ENCODE assay signal across 10 cellular contexts in genomic region chr17:78142113-78142861, GRCh38. TPM values are rescaled to one million over a fixed set of nuclear protein-coding genes. Genes with fewer than 3 reads are reported as not detected.
A peak's percentile ranks its signal among the peaks of the same experiment; 100 is the strongest.
DNase-seq lines count a peak whose midpoint lies in the region; ATAC-seq and TF ChIP-seq lines count a peak whose summit lies in the region.
"Had no signal": no experiment of that assay in that cellular context is flagged by ENCODE, and none has a peak within 500 bp of the region (broad histone marks: within the 10 kb centered on the region; RNA-seq: fewer than 3 reads in every experiment).

No MANE protein-coding gene starts in this region.

- POLR2A ChIA-PET in activated CD4-positive, alpha-beta T cell treated with anti-CD3 and anti-CD28 coated beads, Interleukin-2, amount 10 ng/mL, durations not matched to agents 7 days and 5 days (lab: Charles Lee), result interaction anchor here (0.8 kb wide), 1 partner anchor 29 kb away, joined by 3 read pairs; no protein-coding TSS in a partner anchor

- H3K4me3 Mint-ChIP-seq in activated CD4-positive, alpha-beta T cell treated with anti-CD3 and anti-CD28 coated beads, Interleukin-2, amount 10 ng/mL, durations not matched to agents 7 days and 5 days, result no peak overlapping the region
- H3K4me3 Mint-ChIP-seq: natural killer cell treated with Interleukin-12 subunit alpha and Interleukin-12 subunit beta and Interleukin-15 and Interleukin-18, amount 100 ng/mL, for 72 hours had no signal

- CTCF ChIA-PET in activated CD4-positive, alpha-beta T cell treated with anti-CD3 and anti-CD28 coated beads, Interleukin-2, amount 10 ng/mL, durations not matched to agents 7 days and 5 days (lab: Charles Lee), result interaction anchor here (0.6 to 15.8 kb wide), 7 partner anchors 8 to 1544 kb away, joined by 3 to 89 read pairs (median 4); no protein-coding TSS in a partner anchor

- peaks cover 38% of the 10 kb centered on the region for H3K4me1 Mint-ChIP-seq in activated CD4-positive, alpha-beta T cell treated with anti-CD3 and anti-CD28 coated beads, Interleukin-2, amount 10 ng/mL, durations not matched to agents 7 days and 5 days

- H3K27ac Mint-ChIP-seq in activated CD4-positive, alpha-beta T cell treated with anti-CD3 and anti-CD28 coated beads, Interleukin-2, amount 10 ng/mL, durations not matched to agents 7 days and 5 days, result peak overlapping the region; percentile 25

- H3K36me3 Mint-ChIP-seq in activated CD4-positive, alpha-beta T cell treated with anti-CD3 and anti-CD28 coated beads, Interleukin-2, amount 10 ng/mL, durations not matched to agents 7 days and 5 days (ENCODE audit: low read depth), result peaks cover 35% of the 10 kb centered on the region
- H3K36me3 Mint-ChIP-seq: natural killer cell treated with Interleukin-12 subunit alpha and Interleukin-12 subunit beta and Interleukin-15 and Interleukin-18, amount 100 ng/mL, for 72 hours had no signal

- H3K27me3 ChIP-seq in stomach, result no peaks in the 10 kb centered on the region
- no peaks in the 10 kb centered on the region for H3K27me3 ChIP-seq in aorta (ENCODE audit: control insufficient read depth in 1 of 2, insufficient read depth in 2 of 2, low read length in 1 of 2)

- no peaks in the 10 kb centered on the region for H3K9me3 Mint-ChIP-seq in activated CD4-positive, alpha-beta T cell treated with anti-CD3 and anti-CD28 coated beads, Interleukin-2, amount 10 ng/mL, durations not matched to agents 7 days and 5 days
- H3K9me3 Mint-ChIP-seq: natural killer cell treated with Interleukin-12 subunit alpha and Interleukin-12 subunit beta and Interleukin-15 and Interleukin-18, amount 100 ng/mL, for 72 hours had no signal

- intact Hi-C loops in stomach (cut with DNase I; ENCODE audit: low total_unique reads) (no loop called here), aorta (cut with DNase I) (no loop called here)

- peaks cover 39 to 92% (median 62%) of the 10 kb centered on the region in 4 donors for H3K4me1 ChIP-seq in stomach
- no peaks in the 10 kb centered on the region for H3K4me1 ChIP-seq in aorta (ENCODE audit: control insufficient read depth in 1 of 2, insufficient read depth in 2 of 2, low read length in 2 of 2)

- H3K27ac ChIP-seq in stomach (peak overlapping the region in 1 of 5 donors; percentile 61), aorta (ENCODE audit: low read depth in 1 of 2, low read length in 2 of 2) (no peak overlapping the region)

- ATAC-seq in aorta (ENCODE audit: low FRiP score), result no peak
- ATAC-seq: natural killer cell treated with Interleukin-12 subunit alpha and Interleukin-12 subunit beta and Interleukin-15 and Interleukin-18, amount 100 ng/mL, for 72 hours had no signal

- H3K4me3 ChIP-seq in fibroblast of pulmonary artery (replicated peaks; ENCODE audit: low read depth, low read length) (no peak overlapping the region), stomach (no peak overlapping the region), aorta (ENCODE audit: low read length in 2 of 2) (no peak overlapping the region)

- DNase-seq in activated CD4-positive, alpha-beta T cell treated with anti-CD3 and anti-CD28 coated beads, Interleukin-2, amount 10 ng/mL, durations not matched to agents 7 days and 5 days, result no peak
- no peak for DNase-seq in activated CD4-positive, alpha-beta T cell treated with anti-CD3 and anti-CD28 coated beads, Interleukin-2, amount 50 U/mL, for 1 hour
- peak; percentile 75 for DNase-seq in RPMI8226
- DNase-seq in fibroblast of pulmonary artery (ENCODE audit: low read depth), result peak; percentile 17
- DNase-seq in stomach, result peak; percentile 79
- DNase-seq in GM19238 (ENCODE audit: insufficient read length, low spot score), result no peak
- DNase-seq in aorta, result no peak
- no peak for DNase-seq in NCI-H2081 (lab: John Stamatoyannopoulos, UW)
- DNase-seq: NCI-H1436 had no signal

- TF ChIP-seq CTCF in fibroblast of pulmonary artery (IDR thresholded peaks at IDR 0.05; ENCODE audit: low read length, missing control alignments) (no peak), stomach (IDR thresholded peaks at IDR 0.05) (no peak)

- H3K9me3 ChIP-seq in stomach (no peaks in the 10 kb centered on the region), aorta (ENCODE audit: control insufficient read depth, low read length) (no peaks in the 10 kb centered on the region)

- TF ChIP-seq POLR2A in stomach (IDR thresholded peaks at IDR 0.05), result no peak

- whole genome bisulfite sequencing in stomach, 5 donors, result 61 to 84% (median 69%) methylated on average over 14 to 16 of the region's 16 CpGs
- WGBS in aorta, 2 donors, result 88 to 91% methylated on average over 16 of the region's 16 CpGs

- no peak for TF ChIP-seq EP300 in stomach (IDR thresholded peaks at IDR 0.05)

- H3K36me3 ChIP-seq in stomach, result no peaks in the 10 kb centered on the region
- no peaks in the 10 kb centered on the region for H3K36me3 ChIP-seq in aorta (ENCODE audit: control insufficient read depth in 1 of 2, insufficient read depth in 2 of 2, low read length in 1 of 2)

- H3K27me3 Mint-ChIP-seq in activated CD4-positive, alpha-beta T cell treated with anti-CD3 and anti-CD28 coated beads, Interleukin-2, amount 10 ng/mL, durations not matched to agents 7 days and 5 days, result no peaks in the 10 kb centered on the region
- H3K27me3 Mint-ChIP-seq: natural killer cell treated with Interleukin-12 subunit alpha and Interleukin-12 subunit beta and Interleukin-15 and Interleukin-18, amount 100 ng/mL, for 72 hours had no signal

RNA-seq across cellular contexts. Expression of gene C17orf99, which starts 3.9 kb away (rescaled TPM):
- total RNA-seq in activated CD4-positive, alpha-beta T cell treated with anti-CD3 and anti-CD28 coated beads, Interleukin-2, amount 10 ng/mL, durations not matched to agents 7 days and 5 days, result not detected
- total RNA-seq in stomach (not detected), aorta (not detected)
- polyA plus RNA-seq in stomach (under 1 TPM in 1 of 3 donors, not detected in 2; 0.08 TPM), aorta (under 1 TPM in 1 of 2 donors, not detected in 1; 0.13 TPM)
- total RNA-seq: natural killer cell treated with Interleukin-12 subunit alpha and Interleukin-12 subunit beta and Interleukin-15 and Interleukin-18, amount 100 ng/mL, for 72 hours had no signal

RNA-seq across cellular contexts. Expression of gene TMC8, which starts 11.7 kb away (rescaled TPM):
- total RNA-seq in activated CD4-positive, alpha-beta T cell treated with anti-CD3 and anti-CD28 coated beads, Interleukin-2, amount 10 ng/mL, durations not matched to agents 7 days and 5 days, result 100 to 1,000 TPM; 331 to 364 TPM
- total RNA-seq in stomach (10 to 100 TPM in 2 of 5 donors, 1 to 10 TPM in 3; 4.1 to 19.8 (median 7.8) TPM), aorta (10 to 100 TPM in 1 of 2 donors, 1 to 10 TPM in 1; 6.6 to 14.4 TPM)
- polyA plus RNA-seq in stomach (1 to 10 TPM; 1.6 to 3.3 (median 2.4) TPM), aorta (1 to 10 TPM; 1.0 to 8.0 TPM)

RNA-seq across cellular contexts. Expression of gene TMC6, which starts 13.7 kb away (rescaled TPM):
- 100 to 1,000 TPM; 414 to 438 TPM for total RNA-seq in activated CD4-positive, alpha-beta T cell treated with anti-CD3 and anti-CD28 coated beads, Interleukin-2, amount 10 ng/mL, durations not matched to agents 7 days and 5 days
- total RNA-seq in stomach (100 to 1,000 TPM in 1 of 5 donors, 10 to 100 TPM in 4; 29.9 to 223 (median 46.1) TPM), aorta (10 to 100 TPM; 33.7 to 63.2 TPM)
- polyA plus RNA-seq in stomach (10 to 100 TPM in 2 of 3 donors, 1 to 10 TPM in 1; 9.2 to 43.5 (median 17.9) TPM), aorta (1 to 10 TPM; 5.5 to 9.1 TPM)

RNA-seq across cellular contexts. Expression of gene SYNGR2, which starts 26.1 kb away (rescaled TPM):
- 10 to 100 TPM; 49.7 to 57.6 TPM for total RNA-seq in activated CD4-positive, alpha-beta T cell treated with anti-CD3 and anti-CD28 coated beads, Interleukin-2, amount 10 ng/mL, durations not matched to agents 7 days and 5 days
- total RNA-seq in stomach, result 100 to 1,000 TPM in 1 of 5 donors, 10 to 100 TPM in 4; 28.6 to 219 (median 44.9) TPM
- polyA plus RNA-seq in stomach, result 100 to 1,000 TPM in 1 of 3 donors, 10 to 100 TPM in 2; 36.0 to 151 (median 71.7) TPM
- 10 to 100 TPM; 67.7 to 69.9 TPM for total RNA-seq in aorta
- 10 to 100 TPM; 49.0 to 91.9 TPM for polyA plus RNA-seq in aorta

RNA-seq across cellular contexts. Expression of gene TK1, which starts 44.6 kb away (rescaled TPM):
- 100 to 1,000 TPM; 121 to 136 TPM for total RNA-seq in activated CD4-positive, alpha-beta T cell treated with anti-CD3 and anti-CD28 coated beads, Interleukin-2, amount 10 ng/mL, durations not matched to agents 7 days and 5 days
- 10 to 100 TPM in 4 of 5 donors, 1 to 10 TPM in 1; 4.5 to 35.6 (median 17.8) TPM for total RNA-seq in stomach
- 10 to 100 TPM in 2 of 3 donors, 1 to 10 TPM in 1; 8.7 to 38.1 (median 17.7) TPM for polyA plus RNA-seq in stomach
- 1 to 10 TPM; 2.4 to 3.8 TPM for total RNA-seq in aorta
- 1 to 10 TPM; 1.1 to 2.7 TPM for polyA plus RNA-seq in aorta

Comparison
In these comparisons a context has a peak if more than half of its experiments do, and no peak if none do; other contexts are left out.
1. DNase-seq: peak in RPMI8226 (single experiment), fibroblast of pulmonary artery (single experiment) and stomach (single experiment); none in activated CD4-positive, alpha-beta T cell treated with anti-CD3 and anti-CD28 coated beads, Interleukin-2, amount 10 ng/mL, durations not matched to agents 7 days and 5 days (single experiment), activated CD4-positive, alpha-beta T cell treated with anti-CD3 and anti-CD28 coated beads, Interleukin-2, amount 50 U/mL, for 1 hour (single experiment), GM19238 (single experiment), aorta (0 of 2) and NCI-H2081 (0 of 2).
2. RNA of gene TMC8, which starts 11.7 kb away (total RNA-seq): 331 to 364 TPM in activated CD4-positive, alpha-beta T cell treated with anti-CD3 and anti-CD28 coated beads, Interleukin-2, amount 10 ng/mL, durations not matched to agents 7 days and 5 days; 6.6 to 14.4 TPM in aorta and 4.1 to 19.8 TPM in stomach; every median in the first group is over 10 times any median in the second.